Comparison of ENCODE assay signal across 1 cellular context in the genomic region with DNA sequence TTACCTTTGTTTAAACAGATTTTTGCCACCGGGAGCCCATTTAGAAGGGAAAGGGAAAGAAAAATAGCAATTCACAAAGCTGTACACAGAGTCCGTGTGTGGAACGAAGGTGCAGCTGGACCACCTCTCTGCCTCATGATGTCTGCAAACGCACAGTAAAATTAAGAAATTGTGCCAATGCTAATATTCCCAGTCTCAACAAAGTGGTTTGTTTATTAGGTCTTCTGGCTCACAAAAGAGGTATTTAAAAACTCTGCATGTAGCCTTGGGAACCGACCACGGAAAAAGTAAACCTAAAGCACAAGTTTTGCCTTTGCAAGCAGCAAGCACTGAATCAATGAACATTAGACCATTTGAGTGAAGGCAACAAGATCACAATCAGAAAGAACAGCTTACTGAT.
TF ChIP-seq lines count a peak whose summit lies in the region.

No MANE protein-coding gene starts in this region.

TF ChIP-seq in K562, 482 proteins besides CTCF, POLR2A, EP300 and RAD21 (continued from another document):
- no peak for TF ChIP-seq RCOR1 (IDR thresholded peaks at IDR 0.05; ENCODE audit: borderline replicate concordance in 1 of 2, low read depth in 2 of 2, low read length in 2 of 2)
- no peak for TF ChIP-seq ZFPM2 (CRISPR knock-in tag; IDR thresholded peaks at IDR 0.05)
- TF ChIP-seq ZNF143 (CRISPR knock-in tag; IDR thresholded peaks at IDR 0.05) = no peak
- no peak for TF ChIP-seq RBM17 (IDR thresholded peaks at IDR 0.05; ENCODE audit: borderline replicate concordance, low read depth, low read length)
- no peak for TF ChIP-seq MCM5 (IDR thresholded peaks at IDR 0.05; ENCODE audit: low read depth)
- no peak for TF ChIP-seq GABPB2 (CRISPR knock-in tag; conservative IDR thresholded peaks at IDR 0.05)
- TF ChIP-seq, protein P1, sequence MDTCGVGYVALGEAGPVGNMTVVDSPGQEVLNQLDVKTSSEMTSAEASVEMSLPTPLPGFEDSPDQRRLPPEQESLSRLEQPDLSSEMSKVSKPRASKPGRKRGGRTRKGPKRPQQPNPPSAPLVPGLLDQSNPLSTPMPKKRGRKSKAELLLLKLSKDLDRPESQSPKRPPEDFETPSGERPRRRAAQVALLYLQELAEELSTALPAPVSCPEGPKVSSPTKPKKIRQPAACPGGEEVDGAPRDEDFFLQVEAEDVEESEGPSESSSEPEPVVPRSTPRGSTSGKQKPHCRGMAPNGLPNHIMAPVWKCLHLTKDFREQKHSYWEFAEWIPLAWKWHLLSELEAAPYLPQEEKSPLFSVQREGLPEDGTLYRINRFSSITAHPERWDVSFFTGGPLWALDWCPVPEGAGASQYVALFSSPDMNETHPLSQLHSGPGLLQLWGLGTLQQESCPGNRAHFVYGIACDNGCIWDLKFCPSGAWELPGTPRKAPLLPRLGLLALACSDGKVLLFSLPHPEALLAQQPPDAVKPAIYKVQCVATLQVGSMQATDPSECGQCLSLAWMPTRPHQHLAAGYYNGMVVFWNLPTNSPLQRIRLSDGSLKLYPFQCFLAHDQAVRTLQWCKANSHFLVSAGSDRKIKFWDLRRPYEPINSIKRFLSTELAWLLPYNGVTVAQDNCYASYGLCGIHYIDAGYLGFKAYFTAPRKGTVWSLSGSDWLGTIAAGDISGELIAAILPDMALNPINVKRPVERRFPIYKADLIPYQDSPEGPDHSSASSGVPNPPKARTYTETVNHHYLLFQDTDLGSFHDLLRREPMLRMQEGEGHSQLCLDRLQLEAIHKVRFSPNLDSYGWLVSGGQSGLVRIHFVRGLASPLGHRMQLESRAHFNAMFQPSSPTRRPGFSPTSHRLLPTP (IDR thresholded peaks at IDR 0.05; ENCODE audit: borderline replicate concordance, extremely low read depth, insufficient read length) = no peak
